In genomic region chr4:53618321-53618720, GRCh38 we compare ENCODE assay signal across 29 cellular contexts. TPM values are rescaled to one million over a fixed set of nuclear protein-coding genes. Genes with fewer than 3 reads are reported as not detected.
"Had no signal": no experiment of that assay in that cellular context is flagged by ENCODE, and none has a peak within 500 bp of the region (broad histone marks: within the 10 kb centered on the region; RNA-seq: fewer than 3 reads in every experiment).

No MANE protein-coding gene starts in this region.

- H3K9me3 Mint-ChIP-seq: dendritic cell treated with granulocyte-macrophage colony-stimulating factor and Interleukin-4, amounts not matched to agents 40 ng/mL and 50 ng/mL, for 4 days; neural crest cell had no signal

- H3K36me3 Mint-ChIP-seq: activated naive CD4-positive, alpha-beta T cell treated with anti-CD3 and anti-CD28 coated beads, Interleukin-2, amount 10 ng/mL, durations not matched to agents 7 days and 5 days; activated naive CD8-positive, alpha-beta T cell treated with anti-CD3 and anti-CD28 coated beads, Interleukin-2, amount 10 ng/mL, durations not matched to agents 7 days and 5 days; immature natural killer cell; naive thymus-derived CD8-positive, alpha-beta T cell had no signal

- H3K4me3 ChIP-seq: ascending aorta, gastrocnemius medialis, lower lobe of right lung, pancreas, psoas muscle, spleen, transverse colon had no signal

- H3K9me3 ChIP-seq: ascending aorta, gastrocnemius medialis, lower lobe of right lung, pancreas, psoas muscle, transverse colon had no signal

- H3K27ac ChIP-seq: ascending aorta, brain microvascular endothelial cell, lower lobe of right lung, psoas muscle, spleen, transverse colon had no signal

- H3K36me3 ChIP-seq: ascending aorta, brain microvascular endothelial cell, gastrocnemius medialis, lower lobe of right lung, pancreas, spleen, transverse colon had no signal

- ATAC-seq: activated CD4-positive, alpha-beta T cell treated with anti-CD3 and anti-CD28 coated beads for 36 hours; lower lobe of right lung; naive thymus-derived CD8-positive, alpha-beta T cell; psoas muscle had no signal

- H3K27me3 Mint-ChIP-seq: activated naive CD4-positive, alpha-beta T cell treated with anti-CD3 and anti-CD28 coated beads, Interleukin-2, amount 10 ng/mL, durations not matched to agents 7 days and 5 days; activated naive CD8-positive, alpha-beta T cell treated with anti-CD3 and anti-CD28 coated beads, Interleukin-2, amount 10 ng/mL, durations not matched to agents 7 days and 5 days; dendritic cell treated with granulocyte-macrophage colony-stimulating factor and Interleukin-4, amounts not matched to agents 40 ng/mL and 50 ng/mL, for 4 days had no signal

- H3K27me3 ChIP-seq: ascending aorta, brain microvascular endothelial cell, gastrocnemius medialis, pancreas, spleen, transverse colon had no signal

- DNase-seq: activated CD4-positive, alpha-beta T cell treated with anti-CD3 and anti-CD28 coated beads for 36 hours; activated CD4-positive, alpha-beta T cell treated with anti-CD3 and anti-CD28 coated beads, Interleukin-2, amount 50 U/mL, for 4 hours; activated CD4-positive, CD25-positive, alpha-beta regulatory T cell; activated effector memory CD4-positive, alpha-beta T cell treated with Interleukin-2 at 50 U/mL for 16 hours; activated naive CD4-positive, alpha-beta T cell treated with anti-CD3 and anti-CD28 coated beads, Interleukin-2, amount 10 ng/mL, durations not matched to agents 7 days and 5 days; activated naive CD8-positive, alpha-beta T cell treated with anti-CD3 and anti-CD28 coated beads, Interleukin-2, amount 10 ng/mL, durations not matched to agents 7 days and 5 days; activated T-cell treated with anti-CD3 and anti-CD28 coated beads for 4 hours; brain microvascular endothelial cell; central memory CD4-positive, alpha-beta T cell; effector CD4-positive, alpha-beta T cell; erythroblast; gastrocnemius medialis; glutamatergic neuron; hippocampal formation; immature natural killer cell; kidney; lower lobe of right lung; mesenchymal stem cell; naive thymus-derived CD8-positive, alpha-beta T cell; nucleus accumbens; pancreas; psoas muscle; spleen; stimulated activated naive CD4-positive, alpha-beta T cell treated with Interleukin-2 at 50 U/mL for 16 hours; transverse colon had no signal

- H3K4me1 Mint-ChIP-seq: activated CD4-positive, alpha-beta T cell treated with anti-CD3 and anti-CD28 coated beads for 36 hours; activated naive CD4-positive, alpha-beta T cell treated with anti-CD3 and anti-CD28 coated beads, Interleukin-2, amount 10 ng/mL, durations not matched to agents 7 days and 5 days; activated naive CD8-positive, alpha-beta T cell treated with anti-CD3 and anti-CD28 coated beads, Interleukin-2, amount 10 ng/mL, durations not matched to agents 7 days and 5 days; immature natural killer cell; naive thymus-derived CD8-positive, alpha-beta T cell had no signal

- H3K4me3 Mint-ChIP-seq: activated CD4-positive, alpha-beta T cell treated with anti-CD3 and anti-CD28 coated beads for 36 hours; activated naive CD4-positive, alpha-beta T cell treated with anti-CD3 and anti-CD28 coated beads, Interleukin-2, amount 10 ng/mL, durations not matched to agents 7 days and 5 days; activated naive CD8-positive, alpha-beta T cell treated with anti-CD3 and anti-CD28 coated beads, Interleukin-2, amount 10 ng/mL, durations not matched to agents 7 days and 5 days; dendritic cell treated with granulocyte-macrophage colony-stimulating factor and Interleukin-4, amounts not matched to agents 40 ng/mL and 50 ng/mL, for 4 days; immature natural killer cell; naive thymus-derived CD8-positive, alpha-beta T cell; neural crest cell had no signal

- H3K27ac Mint-ChIP-seq: activated CD4-positive, alpha-beta T cell treated with anti-CD3 and anti-CD28 coated beads for 36 hours; activated naive CD4-positive, alpha-beta T cell treated with anti-CD3 and anti-CD28 coated beads, Interleukin-2, amount 10 ng/mL, durations not matched to agents 7 days and 5 days; activated naive CD8-positive, alpha-beta T cell treated with anti-CD3 and anti-CD28 coated beads, Interleukin-2, amount 10 ng/mL, durations not matched to agents 7 days and 5 days; dendritic cell treated with granulocyte-macrophage colony-stimulating factor and Interleukin-4, amounts not matched to agents 40 ng/mL and 50 ng/mL, for 4 days; immature natural killer cell; naive thymus-derived CD8-positive, alpha-beta T cell had no signal

- H3K4me1 ChIP-seq: ascending aorta, lower lobe of right lung, psoas muscle, spleen, transverse colon had no signal

RNA-seq across cellular contexts. Expression of gene LNX1, which starts 27.0 kb away (rescaled TPM):
- total RNA-seq: activated CD4-positive, alpha-beta T cell treated with anti-CD3 and anti-CD28 coated beads for 36 hours; activated naive CD8-positive, alpha-beta T cell treated with anti-CD3 and anti-CD28 coated beads, Interleukin-2, amount 10 ng/mL, durations not matched to agents 7 days and 5 days; naive thymus-derived CD8-positive, alpha-beta T cell; neural crest cell; T-helper 1 cell treated with Interleukin-12 subunit alpha and Interleukin-12 subunit beta and Interleukin-4 antibody, amounts not matched to agents 30 ng/mL and 1 ng/mL, for 36 hours had no signal
